Comparison of ENCODE assay signal across 23 cellular contexts in genomic region chr9:136264046-136264802, GRCh38. TPM values are rescaled to one million over a fixed set of nuclear protein-coding genes. Genes with fewer than 3 reads are reported as not detected.
DNase-seq lines count a peak whose midpoint lies in the region; ATAC-seq, FAIRE-seq and TF ChIP-seq lines count a peak whose summit lies in the region.
"Had no signal": no experiment of that assay in that cellular context is flagged by ENCODE, and none has a peak within 500 bp of the region (broad histone marks: within the 10 kb centered on the region; RNA-seq: fewer than 3 reads in every experiment).

No MANE protein-coding gene starts in this region.

- no peak for FAIRE-seq in kidney (lab: Jason Lieb, UNC)
- FAIRE-seq: endothelial cell of umbilical vein had no signal

- H3K27me3 ChIP-seq in right cardiac atrium (ENCODE audit: control insufficient read depth, insufficient read depth): no peaks in the 10 kb centered on the region
- H3K27me3 ChIP-seq: ascending aorta had no signal

- ATAC-seq in right cardiac atrium (no peak), GM18867 (IDR thresholded peaks at IDR 0.05; ENCODE audit: unreplicated experiment) (no peak), HG02970 (IDR thresholded peaks at IDR 0.05; ENCODE audit: low FRiP score, unreplicated experiment) (no peak)
- ATAC-seq: left lobe of liver; stimulated activated naive B cell treated with anti-CD40 and anti-IgM and Interleukin-4, amounts not matched to agents 10 μg/mL and 1 μg/mL and 100 μg/mL, for 72 hours had no signal

- H3K9ac ChIP-seq in kidney (ENCODE audit: low read length in 2 of 2): no peak overlapping the region

- H3K4me1 ChIP-seq in right cardiac atrium (ENCODE audit: control insufficient read depth, insufficient read depth, low read length) (peaks cover 3% of the 10 kb centered on the region), kidney (ENCODE audit: control insufficient read depth in 1 of 2, insufficient read depth in 1 of 2, low read depth in 1 of 2, low read length in 2 of 2) (peaks cover 0 to 6% of the 10 kb centered on the region in 2 donors)

- POLR2A ChIA-PET in activated CD4-positive, alpha-beta memory T cell treated with anti-CD3 and anti-CD28 coated beads, Interleukin-2, amount 10 ng/mL, durations not matched to agents 7 days and 5 days (lab: Charles Lee): no interaction called here

- intact Hi-C loops in right cardiac atrium (cut with DNase I) (no loop called here), cardiac septum (cut with DNase I) (no loop called here), kidney (cut with DNase I) (no loop called here)

- peaks cover 7% of the 10 kb centered on the region for H3K27me3 Mint-ChIP-seq in activated CD4-positive, alpha-beta memory T cell treated with anti-CD3 and anti-CD28 coated beads, Interleukin-2, amount 10 ng/mL, durations not matched to agents 7 days and 5 days

- H3K27ac ChIP-seq in right cardiac atrium (ENCODE audit: low read length) (no peak overlapping the region), kidney (ENCODE audit: low read depth in 2 of 2, low read length in 2 of 2) (no peak overlapping the region)
- H3K27ac ChIP-seq: ascending aorta, neutrophil, transverse colon had no signal

- in situ Hi-C loops in SK-MEL-5 (cut with HindIII; ENCODE audit: low pct_unique_long_range_greater_than_20kb, low sequenced_read_pairs): no loop called here

- H3K4me3 Mint-ChIP-seq in activated CD4-positive, alpha-beta memory T cell treated with anti-CD3 and anti-CD28 coated beads, Interleukin-2, amount 10 ng/mL, durations not matched to agents 7 days and 5 days: no peak overlapping the region
- H3K4me3 Mint-ChIP-seq: stimulated activated naive B cell treated with anti-CD40 and anti-IgM and Interleukin-4, amounts not matched to agents 10 μg/mL and 1 μg/mL and 100 μg/mL, for 72 hours had no signal

- H3K36me3 ChIP-seq in kidney (ENCODE audit: control insufficient read depth in 1 of 2, insufficient read depth in 2 of 2, low read length in 2 of 2): no peaks in the 10 kb centered on the region
- H3K36me3 ChIP-seq: ascending aorta, neutrophil, transverse colon had no signal

- peaks cover 9% of the 10 kb centered on the region for H3K4me1 Mint-ChIP-seq in activated CD4-positive, alpha-beta memory T cell treated with anti-CD3 and anti-CD28 coated beads, Interleukin-2, amount 10 ng/mL, durations not matched to agents 7 days and 5 days

- H3K9me3 ChIP-seq in right cardiac atrium (ENCODE audit: control insufficient read depth, low read length): no peaks in the 10 kb centered on the region
- no peaks in the 10 kb centered on the region for H3K9me3 ChIP-seq in kidney (ENCODE audit: control insufficient read depth in 1 of 2, low read length in 2 of 2)
- H3K9me3 ChIP-seq: ascending aorta, neutrophil, transverse colon had no signal

- H3K4me3 ChIP-seq in right cardiac atrium (ENCODE audit: low read length): no peak overlapping the region
- no peak overlapping the region for H3K4me3 ChIP-seq in kidney (ENCODE audit: low read length in 2 of 2)
- H3K4me3 ChIP-seq: ascending aorta, transverse colon had no signal

- peak in 2 of 3 donors; percentile 28 to 42 for DNase-seq in right cardiac atrium
- no peak for DNase-seq in cardiac septum (ENCODE audit: low spot score)
- DNase-seq in SK-MEL-5 (ENCODE audit: low read depth, low spot score): peak; percentile 32
- peak; percentile 61 for DNase-seq in kidney
- DNase-seq in activated CD4-positive, alpha-beta memory T cell treated with anti-CD3 and anti-CD28 coated beads, Interleukin-2, amount 10 ng/mL, durations not matched to agents 7 days and 5 days: no peak
- DNase-seq in NCI-H345 treated with DMSO at 0.1 percent for 48 hours (lab: John Stamatoyannopoulos, UW; ENCODE audit: unreplicated experiment): no peak
- DNase-seq: activated naive CD4-positive, alpha-beta T cell treated with Interleukin-2 at 50 U/mL for 16 hours; COR-L47; cortex of kidney; foreskin melanocyte; H7; KG1; stimulated activated naive B cell treated with anti-CD40 and anti-IgM and Interleukin-4, amounts not matched to agents 10 μg/mL and 1 μg/mL and 100 μg/mL, for 72 hours; T-helper 1 cell; transverse colon had no signal

- no peak overlapping the region for H3K27ac Mint-ChIP-seq in activated CD4-positive, alpha-beta memory T cell treated with anti-CD3 and anti-CD28 coated beads, Interleukin-2, amount 10 ng/mL, durations not matched to agents 7 days and 5 days

- no peaks in the 10 kb centered on the region for H3K9me3 Mint-ChIP-seq in activated CD4-positive, alpha-beta memory T cell treated with anti-CD3 and anti-CD28 coated beads, Interleukin-2, amount 10 ng/mL, durations not matched to agents 7 days and 5 days
- H3K9me3 Mint-ChIP-seq: stimulated activated naive B cell treated with anti-CD40 and anti-IgM and Interleukin-4, amounts not matched to agents 10 μg/mL and 1 μg/mL and 100 μg/mL, for 72 hours had no signal

- no peaks in the 10 kb centered on the region for H3K36me3 Mint-ChIP-seq in activated CD4-positive, alpha-beta memory T cell treated with anti-CD3 and anti-CD28 coated beads, Interleukin-2, amount 10 ng/mL, durations not matched to agents 7 days and 5 days (ENCODE audit: low read depth)
- H3K36me3 Mint-ChIP-seq: stimulated activated naive B cell treated with anti-CD40 and anti-IgM and Interleukin-4, amounts not matched to agents 10 μg/mL and 1 μg/mL and 100 μg/mL, for 72 hours had no signal

- CTCF ChIA-PET in activated CD4-positive, alpha-beta memory T cell treated with anti-CD3 and anti-CD28 coated beads, Interleukin-2, amount 10 ng/mL, durations not matched to agents 7 days and 5 days (lab: Charles Lee): interaction anchor here (1.1 kb wide), 1 partner anchor 94 kb away, joined by 3 read pairs; no protein-coding TSS in a partner anchor

- whole genome bisulfite sequencing in right cardiac atrium: 75% methylated on average over 28 of the region's 28 CpGs

- TF ChIP-seq CTCF in kidney (IDR thresholded peaks at IDR 0.05; ENCODE audit: borderline replicate concordance, extremely low read depth, insufficient read depth): no peak

RNA-seq across cellular contexts. Expression of gene QSOX2, which starts 18.6 kb away (rescaled TPM):
- total RNA-seq in right cardiac atrium (1 to 10 TPM; 5.3 to 9.0 (median 7.5) TPM), cardiac septum (7.2 TPM), kidney (10.1 TPM)
- polyA plus RNA-seq in right cardiac atrium (4.5 TPM), kidney (ENCODE audit: insufficient read depth, low read depth, low replicate concordance) (4.0 TPM)
- total RNA-seq in SK-MEL-5 (2014; rRNA removed; shearing (Covaris generic)): 14.8 and 16.5 TPM in 2 replicates
- polyA plus RNA-seq in SK-MEL-5 (2015; cell fraction: cytosol; rRNA removed): 31.5 and 40.5 TPM in 2 replicates
- 67.4 and 69.1 TPM in 2 replicates for polyA plus RNA-seq in SK-MEL-5 (2015; cell fraction: nucleus; rRNA removed)
- 10 to 100 TPM; 12.4 to 13.4 TPM for total RNA-seq in activated CD4-positive, alpha-beta memory T cell treated with anti-CD3 and anti-CD28 coated beads, Interleukin-2, amount 10 ng/mL, durations not matched to agents 7 days and 5 days

RNA-seq across cellular contexts. Expression of gene CCDC187, which starts 39.7 kb away (rescaled TPM):
- not detected for total RNA-seq in right cardiac atrium
- polyA plus RNA-seq in right cardiac atrium: not detected
- total RNA-seq in cardiac septum: 0.03 TPM
- total RNA-seq in SK-MEL-5 (2014; rRNA removed; shearing (Covaris generic)): not detected in 2 replicates
- polyA plus RNA-seq in SK-MEL-5 (2015; cell fraction: cytosol; rRNA removed): not detected in 2 replicates
- polyA plus RNA-seq in SK-MEL-5 (2015; cell fraction: nucleus; rRNA removed): not detected in 2 replicates
- total RNA-seq in kidney: 2.3 TPM
- 0.84 TPM for polyA plus RNA-seq in kidney (ENCODE audit: insufficient read depth, low read depth, low replicate concordance)
- total RNA-seq in activated CD4-positive, alpha-beta memory T cell treated with anti-CD3 and anti-CD28 coated beads, Interleukin-2, amount 10 ng/mL, durations not matched to agents 7 days and 5 days: not detected
- total RNA-seq: endothelial cell of umbilical vein, H7, renal cortical epithelial cell had no signal
- polyA plus RNA-seq: AG04450, endothelial cell of umbilical vein had no signal

RNA-seq across cellular contexts. Expression of gene LHX3, which starts 59.3 kb away (rescaled TPM):
- total RNA-seq in right cardiac atrium: not detected
- polyA plus RNA-seq in right cardiac atrium: not detected
- total RNA-seq in cardiac septum: not detected
- total RNA-seq in SK-MEL-5 (2014; rRNA removed; shearing (Covaris generic)): not detected in 2 replicates
- polyA plus RNA-seq in SK-MEL-5 (2015; cell fraction: cytosol; rRNA removed): 0.04 and 0.05 TPM in 2 replicates
- polyA plus RNA-seq in SK-MEL-5 (2015; cell fraction: nucleus; rRNA removed): not detected in 2 replicates
- total RNA-seq in kidney: not detected
- polyA plus RNA-seq in kidney (ENCODE audit: insufficient read depth, low read depth, low replicate concordance): not detected
- total RNA-seq in activated CD4-positive, alpha-beta memory T cell treated with anti-CD3 and anti-CD28 coated beads, Interleukin-2, amount 10 ng/mL, durations not matched to agents 7 days and 5 days: under 1 TPM in 1 of 2 experiments, not detected in 1; 0.08 TPM
- total RNA-seq: ascending aorta, endothelial cell of umbilical vein, left lobe of liver, renal cortical epithelial cell, transverse colon had no signal
- polyA plus RNA-seq: AG04450, endothelial cell of umbilical vein had no signal

Comparison
In these comparisons a context has a peak if more than half of its experiments do, and no peak if none do; other contexts are left out.
1. DNase-seq: peak in right cardiac atrium (2 of 3), SK-MEL-5 (single experiment) and kidney (single experiment); none in cardiac septum (single experiment), activated CD4-positive, alpha-beta memory T cell treated with anti-CD3 and anti-CD28 coated beads, Interleukin-2, amount 10 ng/mL, durations not matched to agents 7 days and 5 days (single experiment) and NCI-H345 treated with DMSO at 0.1 percent for 48 hours (single experiment).